19 cellular contexts compared by ENCODE assay signal in genomic region chr2:85356186-85356585, GRCh38. TPM values are rescaled to one million over a fixed set of nuclear protein-coding genes. Genes with fewer than 3 reads are reported as not detected.
A peak's percentile ranks its signal among the peaks of the same experiment; 100 is the strongest.
DNase-seq lines count a peak whose midpoint lies in the region; ATAC-seq and TF ChIP-seq lines count a peak whose summit lies in the region.
"Had no signal": no experiment of that assay in that cellular context is flagged by ENCODE, and none has a peak within 500 bp of the region (broad histone marks: within the 10 kb centered on the region; RNA-seq: fewer than 3 reads in every experiment).

No MANE protein-coding gene starts in this region.

- H3K27ac Mint-ChIP-seq in brain (no peak overlapping the region), neural crest cell (ENCODE audit: unreplicated experiment) (no peak overlapping the region), osteocyte (ENCODE audit: unreplicated experiment) (no peak overlapping the region)

- H3K27me3 ChIP-seq in BLaER1 treated with 17β-estradiol and CSF1 and Interleukin-3, amounts not matched to agents 10 nM and 100 nM, result no peaks in the 10 kb centered on the region
- H3K27me3 ChIP-seq in DND-41 (ENCODE audit: insufficient read depth, low read length, poor library complexity), result no peaks in the 10 kb centered on the region

- H3K9me3 Mint-ChIP-seq in brain, result peaks cover 0 to 5% (median 0%) of the 10 kb centered on the region in 5 experiments
- no peaks in the 10 kb centered on the region for H3K9me3 Mint-ChIP-seq in neural crest cell
- H3K9me3 Mint-ChIP-seq in osteocyte (ENCODE audit: unreplicated experiment), result no peaks in the 10 kb centered on the region

- in situ Hi-C loops in KBM-7 (cut with MboI; ENCODE audit: low pct_unique_long_range_greater_than_20kb, low sequenced_read_pairs), result no loop called here

- H3K9ac ChIP-seq in BLaER1 treated with 17β-estradiol and CSF1 and Interleukin-3, amounts not matched to agents 10 nM and 100 nM, result 0 out of 22 replicates have a peak overlapping the region, but pooled peaks of 1 of the 11 experiments have one; percentile 96
- peak overlapping the region; percentile 76; the same call in 1 of the 2 replicates for H3K9ac ChIP-seq in DND-41 (ENCODE audit: low read depth, low read length)

- H3K27me3 Mint-ChIP-seq in brain (peaks cover 8% of the 10 kb centered on the region), neural crest cell (ENCODE audit: low read depth) (no peaks in the 10 kb centered on the region), osteocyte (ENCODE audit: unreplicated experiment) (no peaks in the 10 kb centered on the region)
- H3K27me3 Mint-ChIP-seq: B cell had no signal

- H4K20me1 ChIP-seq in BLaER1 treated with 17β-estradiol and CSF1 and Interleukin-3, amounts not matched to agents 10 nM and 100 nM, result no peaks in the 10 kb centered on the region; a peak in 2 of 22 replicates
- no peaks in the 10 kb centered on the region for H4K20me1 ChIP-seq in DND-41 (ENCODE audit: insufficient read depth, low read length)

- H3K4me3 Mint-ChIP-seq in brain, result peak overlapping the region in 4 of 5 experiments; percentile 96 to 100 (median 98)
- peak overlapping the region; percentile 99 for H3K4me3 Mint-ChIP-seq in neural crest cell
- no peak overlapping the region for H3K4me3 Mint-ChIP-seq in osteocyte (ENCODE audit: unreplicated experiment)

- H3K4me1 ChIP-seq in BLaER1 treated with 17β-estradiol and CSF1 and Interleukin-3, amounts not matched to agents 10 nM and 100 nM, result peaks cover 26 to 51% (median 33%) of the 10 kb centered on the region in 10 experiments
- H3K4me1 ChIP-seq in DND-41 (ENCODE audit: insufficient read depth, low read length), result peaks cover 53% of the 10 kb centered on the region

- no peak for DNase-seq in DND-41
- DNase-seq in neural crest cell (ENCODE audit: low read depth, low spot score), result no peak
- no peak for DNase-seq in T-helper 1 cell
- DNase-seq in KBM-7, result no peak
- no peak for DNase-seq in osteocyte (ENCODE audit: extremely low spot score, unreplicated experiment)
- DNase-seq: ACHN, DMS 273 treated with DMSO at 0.1 percent for 48 hours, EL, KG1, MM.1S, NCI-H187 treated with DMSO at 0.1 percent for 48 hours, NCI-H2171, NCI-H446 treated with DMSO at 0.1 percent for 48 hours, NCI-H748 treated with DMSO at 0.1 percent for 48 hours, PC-9 had no signal

- no peaks in the 10 kb centered on the region for H3K9me3 ChIP-seq in BLaER1 treated with 17β-estradiol and CSF1 and Interleukin-3, amounts not matched to agents 10 nM and 100 nM (replicated peaks in 1 of 11)
- H3K9me3 ChIP-seq in DND-41 (ENCODE audit: insufficient read depth, low read length, severe bottlenecking), result no peaks in the 10 kb centered on the region

- no peak overlapping the region for H3K4me3 ChIP-seq in BLaER1 treated with 17β-estradiol and CSF1 and Interleukin-3, amounts not matched to agents 10 nM and 100 nM
- H3K4me3 ChIP-seq in DND-41 (ENCODE audit: low read depth in 1 of 2, low read length in 2 of 2), result 0 out of 4 replicates have a peak overlapping the region, but pooled peaks of 1 of the 2 experiments have one; percentile 84

- ATAC-seq in DND-41 (ENCODE audit: insufficient read depth, low read depth), result no peak

- peaks cover 42% of the 10 kb centered on the region for H3K79me2 ChIP-seq in DND-41 (ENCODE audit: insufficient read depth, low read length)

- TF ChIP-seq CTCF in DND-41 (IDR thresholded peaks at IDR 0.05; ENCODE audit: borderline replicate concordance, extremely low read depth, low read length, poor library complexity, severe bottlenecking) (no peak), brain (conservative IDR thresholded peaks at IDR 0.05) (no peak), neural crest cell (conservative IDR thresholded peaks at IDR 0.05) (no peak), osteocyte (IDR thresholded peaks at IDR 0.05) (no peak)

- peak overlapping the region in 6 of 11 experiments; percentile 91 to 98 (median 94); a peak in 3 of 22 replicates for H3K4me2 ChIP-seq in BLaER1 treated with 17β-estradiol and CSF1 and Interleukin-3, amounts not matched to agents 10 nM and 100 nM
- peak overlapping the region; percentile 83; the same call in 1 of the 2 replicates for H3K4me2 ChIP-seq in DND-41 (ENCODE audit: insufficient read depth, low read length)

- H3K4me1 Mint-ChIP-seq in brain (peaks cover 59% of the 10 kb centered on the region), neural crest cell (peaks cover 37% of the 10 kb centered on the region), osteocyte (ENCODE audit: unreplicated experiment) (peaks cover 25% of the 10 kb centered on the region)

- H3K27ac ChIP-seq in BLaER1 treated with 17β-estradiol and CSF1 and Interleukin-3, amounts not matched to agents 10 nM and 100 nM, result no peak overlapping the region
- H3K27ac ChIP-seq in DND-41 (ENCODE audit: low read length), result no peak overlapping the region
- H3K27ac ChIP-seq: HL-60, PC-9 had no signal

- H3K36me3 ChIP-seq in BLaER1 treated with 17β-estradiol and CSF1 and Interleukin-3, amounts not matched to agents 10 nM and 100 nM, result peaks cover 50 to 65% (median 60%) of the 10 kb centered on the region in 11 experiments
- H3K36me3 ChIP-seq in DND-41 (ENCODE audit: insufficient read depth, low read length), result peaks cover 46% of the 10 kb centered on the region

- no peak overlapping the region for H2AFZ ChIP-seq in DND-41 (ENCODE audit: low read depth, low read length)
- H2AFZ ChIP-seq: PC-9 had no signal

- H3K36me3 Mint-ChIP-seq in brain, result peaks cover 29% of the 10 kb centered on the region
- H3K36me3 Mint-ChIP-seq in neural crest cell (ENCODE audit: low read depth), result no peaks in the 10 kb centered on the region
- H3K36me3 Mint-ChIP-seq in osteocyte (ENCODE audit: unreplicated experiment), result peaks cover 11% of the 10 kb centered on the region

RNA-seq across cellular contexts. Expression of gene ELMOD3, which starts 1.6 kb away (rescaled TPM):
- 14.6 TPM for polyA plus RNA-seq in brain (ENCODE audit: insufficient read depth, low read depth, low replicate concordance)
- 25.9 and 26.5 TPM in 2 replicates for total RNA-seq in neural crest cell
- 19.6 and 21.1 TPM in 2 replicates for total RNA-seq in osteocyte

RNA-seq across cellular contexts. Expression of gene RETSAT, which starts 1.9 kb away (rescaled TPM):
- 33.3 TPM for polyA plus RNA-seq in brain (ENCODE audit: insufficient read depth, low read depth, low replicate concordance)
- total RNA-seq in neural crest cell, result 25.2 and 26.0 TPM in 2 replicates
- total RNA-seq in osteocyte, result 34.1 and 38.8 TPM in 2 replicates

RNA-seq across cellular contexts. Expression of gene TGOLN2, which starts 28.4 kb away (rescaled TPM):
- polyA plus RNA-seq in brain (ENCODE audit: insufficient read depth, low read depth, low replicate concordance), result 80.0 TPM
- total RNA-seq in neural crest cell (52.6 and 54.8 TPM in 2 replicates), osteocyte (91.2 and 94.8 TPM in 2 replicates)

RNA-seq across cellular contexts. Expression of gene CAPG, which starts 54.0 kb away (rescaled TPM):
- polyA plus RNA-seq in brain (ENCODE audit: insufficient read depth, low read depth, low replicate concordance), result 92.2 TPM
- 24.3 and 32.6 TPM in 2 replicates for total RNA-seq in neural crest cell
- total RNA-seq in osteocyte, result 32.2 and 32.8 TPM in 2 replicates
